ENCODE assay signal across 10 cellular contexts in the genomic region with DNA sequence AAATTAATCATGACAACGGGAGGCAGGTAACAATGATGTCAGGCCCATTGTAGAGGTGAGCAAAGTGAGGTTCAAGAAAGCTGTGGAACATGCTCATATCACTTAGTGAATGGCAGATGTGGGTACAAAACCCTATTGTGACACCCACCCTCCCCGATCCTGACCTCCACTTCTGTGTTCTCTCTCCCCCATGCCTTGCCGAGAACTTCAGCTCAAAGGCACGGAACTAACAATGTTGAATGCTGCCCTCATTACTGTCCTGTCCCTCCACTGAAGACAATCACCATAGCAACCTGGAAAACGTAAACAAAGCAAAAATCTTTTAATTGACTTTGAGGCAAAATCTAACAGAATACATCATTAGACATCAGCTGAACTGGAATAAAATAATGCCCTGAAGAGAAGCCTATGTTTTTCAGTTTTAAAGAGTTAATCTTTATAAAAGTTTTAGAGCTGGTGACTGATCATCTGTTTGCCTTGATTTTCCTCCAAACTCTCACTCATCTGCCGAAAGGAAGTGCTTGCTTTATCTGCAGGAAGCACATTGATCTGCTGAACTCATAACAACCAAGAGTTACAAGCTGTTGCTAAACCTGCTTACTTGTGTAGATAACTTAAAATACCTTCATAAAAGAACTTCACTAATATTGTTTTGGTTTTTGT.
DNase-seq lines count a peak whose midpoint lies in the region; ATAC-seq and TF ChIP-seq lines count a peak whose summit lies in the region.
"Had no signal": no experiment of that assay in that cellular context is flagged by ENCODE, and none has a peak within 500 bp of the region (broad histone marks: within the 10 kb centered on the region; RNA-seq: fewer than 3 reads in every experiment).

No MANE protein-coding gene starts in this region.

- no peak overlapping the region for H3K9ac ChIP-seq in BLaER1

- no peaks in the 10 kb centered on the region for H4K20me1 ChIP-seq in BLaER1

- no peak overlapping the region for H3K4me3 Mint-ChIP-seq in activated CD4-positive, alpha-beta T cell treated with anti-CD3 and anti-CD28 coated beads, Interleukin-2, amount 10 ng/mL, durations not matched to agents 24 days and 14 days
- H3K4me3 Mint-ChIP-seq: type B pancreatic cell had no signal

- WGBS in mesodermal cell (ENCODE audit: insufficient coverage in 2 of 2), 2 experiments = 55 to 67% methylated on average over 4 to 5 of the region's 6 CpGs

- H3K27me3 ChIP-seq in BLaER1 = no peaks in the 10 kb centered on the region

- peak; percentile 36 for DNase-seq in NCI-H226
- DNase-seq in choroid plexus epithelial cell (ENCODE audit: low read depth) = peak; percentile 75
- no peak for DNase-seq in NCI-H2107 treated with DMSO at 0.1 percent for 48 hours (lab: John Stamatoyannopoulos, UW; ENCODE audit: unreplicated experiment)
- DNase-seq in activated CD4-positive, alpha-beta T cell treated with anti-CD3 and anti-CD28 coated beads, Interleukin-2, amount 10 ng/mL, durations not matched to agents 24 days and 14 days = no peak
- no peak for DNase-seq in stimulated activated CD4-positive, alpha-beta T cell treated with anti-CD3 and anti-CD28 coated beads, Interleukin-4, amount 100 ng/mL, for 4 hours
- DNase-seq: NCI-H446 had no signal

- H3K4me3 ChIP-seq in BLaER1 (no peak overlapping the region), choroid plexus epithelial cell (ENCODE audit: low read depth, low read length) (no peak overlapping the region), mesodermal cell (ENCODE audit: extremely low read depth, insufficient read depth, low read length, poor library complexity, severe bottlenecking) (no peak overlapping the region)

- H3K9me3 Mint-ChIP-seq in activated CD4-positive, alpha-beta T cell treated with anti-CD3 and anti-CD28 coated beads, Interleukin-2, amount 10 ng/mL, durations not matched to agents 24 days and 14 days = peaks cover 8% of the 10 kb centered on the region

- H3K9me3 ChIP-seq in BLaER1 = peaks cover 8% of the 10 kb centered on the region; the same call in 1 of the 2 replicates
- peaks cover 5% of the 10 kb centered on the region for H3K9me3 ChIP-seq in mesodermal cell (ENCODE audit: control insufficient read depth, low read length)

- peaks cover 56% of the 10 kb centered on the region for H3K27me3 Mint-ChIP-seq in activated CD4-positive, alpha-beta T cell treated with anti-CD3 and anti-CD28 coated beads, Interleukin-2, amount 10 ng/mL, durations not matched to agents 24 days and 14 days
- H3K27me3 Mint-ChIP-seq: type B pancreatic cell had no signal

- no peak overlapping the region for H3K27ac Mint-ChIP-seq in activated CD4-positive, alpha-beta T cell treated with anti-CD3 and anti-CD28 coated beads, Interleukin-2, amount 10 ng/mL, durations not matched to agents 24 days and 14 days
- H3K27ac Mint-ChIP-seq: type B pancreatic cell had no signal

- peak overlapping the region; percentile 32 for H3K4me2 ChIP-seq in BLaER1

- H3K36me3 Mint-ChIP-seq in activated CD4-positive, alpha-beta T cell treated with anti-CD3 and anti-CD28 coated beads, Interleukin-2, amount 10 ng/mL, durations not matched to agents 24 days and 14 days (ENCODE audit: low read depth) = no peaks in the 10 kb centered on the region
- H3K36me3 Mint-ChIP-seq: type B pancreatic cell had no signal

- H3K4me1 Mint-ChIP-seq in activated CD4-positive, alpha-beta T cell treated with anti-CD3 and anti-CD28 coated beads, Interleukin-2, amount 10 ng/mL, durations not matched to agents 24 days and 14 days = peaks cover 6% of the 10 kb centered on the region

- H3K4me1 ChIP-seq in BLaER1 = peaks cover 19% of the 10 kb centered on the region
- peaks cover 15% of the 10 kb centered on the region for H3K4me1 ChIP-seq in mesodermal cell (ENCODE audit: control insufficient read depth, insufficient read depth, low read length, poor library complexity, severe bottlenecking)

- H3K27ac ChIP-seq in BLaER1 (peak overlapping the region; percentile 62), mesodermal cell (ENCODE audit: low read depth, low read length, severe bottlenecking) (peak overlapping the region; percentile 100)

- no peak for TF ChIP-seq CTCF in choroid plexus epithelial cell (conservative IDR thresholded peaks at IDR 0.05; ENCODE audit: low read depth, low read length)

- no peak for ATAC-seq in GM21529 (IDR thresholded peaks at IDR 0.05; ENCODE audit: unreplicated experiment)

- H3K36me3 ChIP-seq in BLaER1 (no peaks in the 10 kb centered on the region), mesodermal cell (ENCODE audit: control insufficient read depth, insufficient read depth, low read length) (peaks cover 5% of the 10 kb centered on the region)

- intact Hi-C loops in activated CD4-positive, alpha-beta T cell treated with anti-CD3 and anti-CD28 coated beads, Interleukin-2, amount 10 ng/mL, durations not matched to agents 24 days and 14 days (cut with micrococcal nuclease) = no loop called here

Comparison
In these comparisons a context has a peak if more than half of its experiments do, and no peak if none do; other contexts are left out.
1. DNase-seq: peak in NCI-H226 (single experiment) and choroid plexus epithelial cell (single experiment); none in NCI-H2107 treated with DMSO at 0.1 percent for 48 hours (single experiment), activated CD4-positive, alpha-beta T cell treated with anti-CD3 and anti-CD28 coated beads, Interleukin-2, amount 10 ng/mL, durations not matched to agents 24 days and 14 days (single experiment) and stimulated activated CD4-positive, alpha-beta T cell treated with anti-CD3 and anti-CD28 coated beads, Interleukin-4, amount 100 ng/mL, for 4 hours (0 of 2).